In the genomic region with DNA sequence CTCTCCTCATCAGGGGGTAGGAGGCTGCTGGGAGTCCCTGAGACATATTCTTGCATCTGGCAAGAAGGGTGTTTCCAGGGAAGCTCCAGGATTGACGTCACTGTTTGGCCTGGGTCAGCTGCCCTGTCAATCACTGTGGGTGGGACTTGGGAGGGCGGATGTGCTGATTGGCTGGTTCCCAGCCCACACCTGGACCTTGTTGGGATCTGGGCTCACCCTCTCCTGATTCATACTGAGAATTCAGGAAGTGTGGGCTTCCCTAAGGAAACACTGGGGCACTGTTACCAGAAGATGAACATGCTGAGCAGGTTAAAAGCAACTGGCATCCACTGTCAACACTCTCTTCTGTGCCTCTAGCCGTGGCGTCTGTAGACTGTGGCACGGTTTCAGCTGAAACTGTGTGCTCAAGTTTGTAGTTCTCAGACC, we compare ENCODE assay signal across 11 cellular contexts. TPM values are rescaled to one million over a fixed set of nuclear protein-coding genes. Genes with fewer than 3 reads are reported as not detected.
DNase-seq lines count a peak whose midpoint lies in the region; ATAC-seq and TF ChIP-seq lines count a peak whose summit lies in the region.
"Had no signal": no experiment of that assay in that cellular context is flagged by ENCODE, and none has a peak within 500 bp of the region (broad histone marks: within the 10 kb centered on the region; RNA-seq: fewer than 3 reads in every experiment).

No MANE protein-coding gene starts in this region.

- TF ChIP-seq CTCF in suprapubic skin (IDR thresholded peaks at IDR 0.05) = no peak

- H3K4me3 ChIP-seq in iPS DF 6.9 (ENCODE audit: low read length) (peak overlapping the region; percentile 13; the same call in 1 of the 2 replicates), suprapubic skin (no peak overlapping the region)

- H3K27ac ChIP-seq in iPS DF 6.9 (ENCODE audit: low read length) = no peak overlapping the region
- H3K27ac ChIP-seq in suprapubic skin = peak overlapping the region; percentile 71

- ATAC-seq in HG03460 (IDR thresholded peaks at IDR 0.05; ENCODE audit: unreplicated experiment) (no peak), GM19328 (IDR thresholded peaks at IDR 0.05; ENCODE audit: unreplicated experiment) (no peak)

- peaks cover 2% of the 10 kb centered on the region; the same call in 1 of the 2 replicates for H3K4me1 ChIP-seq in iPS DF 6.9 (ENCODE audit: control insufficient read depth, insufficient read depth, low read length)
- peaks cover 17% of the 10 kb centered on the region for H3K4me1 ChIP-seq in suprapubic skin

- no CpG with 5 or more reads among the region's 5 CpGs for WGBS in iPS DF 6.9 (ENCODE audit: insufficient coverage, insufficient read length)
- 20% methylated on average over 4 of the region's 5 CpGs for WGBS in suprapubic skin

- no peak for TF ChIP-seq POLR2A in suprapubic skin (IDR thresholded peaks at IDR 0.05)

- DNase-seq in NCI-H146 (lab: John Stamatoyannopoulos, UW) (peak; percentile 40), NCI-H146 treated with DMSO at 0.1 percent for 48 hours (lab: John Stamatoyannopoulos, UW; ENCODE audit: unreplicated experiment) (no peak), amniotic epithelial cell (ENCODE audit: low read depth) (peak; percentile 10), iPS DF 6.9 (ENCODE audit: low read depth, low spot score) (peak; percentile 86), suprapubic skin (ENCODE audit: low spot score in 2 of 2) (no peak)
- no peak for DNase-seq in activated CD4-positive, alpha-beta T cell treated with anti-CD3 and anti-CD28 coated beads for 1 hour
- DNase-seq: activated T-cell treated with anti-CD3 and anti-CD28 coated beads for 4 hours; effector CD8-positive, alpha-beta T cell; OCI-M1 had no signal

- H3K9me3 ChIP-seq in iPS DF 6.9 (ENCODE audit: control insufficient read depth, insufficient read depth, low read length) = no peaks in the 10 kb centered on the region
- no peaks in the 10 kb centered on the region for H3K9me3 ChIP-seq in suprapubic skin

- H3K27me3 ChIP-seq in iPS DF 6.9 (ENCODE audit: control insufficient read depth, insufficient read depth, low read length) = no peaks in the 10 kb centered on the region
- no peaks in the 10 kb centered on the region for H3K27me3 ChIP-seq in suprapubic skin

- H3K36me3 ChIP-seq in iPS DF 6.9 (ENCODE audit: control insufficient read depth, insufficient read depth, low read length) (no peaks in the 10 kb centered on the region), suprapubic skin (no peaks in the 10 kb centered on the region)

- no peak for TF ChIP-seq EP300 in suprapubic skin (IDR thresholded peaks at IDR 0.05)

RNA-seq across cellular contexts. Expression of a gene that starts 36.5 kb away (rescaled TPM):
- 1 to 10 TPM; 1.4 to 2.2 (median 2.0) TPM for total RNA-seq in suprapubic skin

RNA-seq across cellular contexts. Expression of a gene that starts 54.5 kb away (rescaled TPM):
- total RNA-seq in suprapubic skin = 10 to 100 TPM in 1 of 4 donors, 1 to 10 TPM in 3; 2.8 to 12.9 (median 6.0) TPM

RNA-seq across cellular contexts. Expression of a gene that starts 54.6 kb away (rescaled TPM):
- total RNA-seq in suprapubic skin = 10 to 100 TPM in 3 of 4 donors, 1 to 10 TPM in 1; 7.3 to 16.9 (median 12.8) TPM

Comparison
In these comparisons a context has a peak if more than half of its experiments do, and no peak if none do; other contexts are left out.
1. DNase-seq: peak in NCI-H146 (single experiment), amniotic epithelial cell (single experiment) and iPS DF 6.9 (single experiment); none in NCI-H146 treated with DMSO at 0.1 percent for 48 hours (single experiment), suprapubic skin (0 of 2) and activated CD4-positive, alpha-beta T cell treated with anti-CD3 and anti-CD28 coated beads for 1 hour (single experiment).